ENCODE assay signal across 11 cellular contexts in the genomic region with DNA sequence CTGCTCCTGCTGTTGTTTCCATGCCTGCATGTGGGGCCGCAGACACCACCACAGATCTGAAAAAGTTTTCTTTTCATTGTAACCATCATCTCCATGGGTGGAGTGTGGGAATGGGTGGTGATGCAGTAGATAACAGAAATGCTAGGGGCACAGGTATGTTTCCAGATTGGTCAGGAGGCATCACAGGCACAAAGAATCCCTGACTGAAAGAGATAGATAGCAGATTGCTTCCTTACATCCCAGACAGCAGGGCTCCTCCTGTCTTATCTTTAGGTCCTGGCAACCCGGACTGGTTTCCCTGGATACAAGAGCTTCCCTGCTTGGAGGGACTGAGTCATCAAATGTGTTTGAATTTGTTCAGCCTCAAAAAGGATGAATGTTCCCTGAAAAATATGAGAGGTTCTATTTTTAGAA.
A peak's percentile ranks its signal among the peaks of the same experiment; 100 is the strongest.
DNase-seq lines count a peak whose midpoint lies in the region; ATAC-seq, FAIRE-seq and TF ChIP-seq lines count a peak whose summit lies in the region.
"Had no signal": no experiment of that assay in that cellular context is flagged by ENCODE, and none has a peak within 500 bp of the region (broad histone marks: within the 10 kb centered on the region; RNA-seq: fewer than 3 reads in every experiment).

No MANE protein-coding gene starts in this region.

- H3K9me3 Mint-ChIP-seq in CD4-positive, alpha-beta memory T cell = peaks cover 0 to 11% (median 4%) of the 10 kb centered on the region in 8 donors

- no peak overlapping the region for H3K4me3 ChIP-seq in GM23248
- H3K4me3 ChIP-seq in endothelial cell of umbilical vein (replicated peaks in 1 of 3; ENCODE audit: insufficient read depth in 1 of 3, low read depth in 1 of 3, low read length in 3 of 3) = no peak overlapping the region
- no peak overlapping the region for H3K4me3 ChIP-seq in neuronal stem cell (ENCODE audit: low read length in 2 of 2)
- H3K4me3 ChIP-seq in CD4-positive, alpha-beta memory T cell (ENCODE audit: low read length in 2 of 2) = no peak overlapping the region

- no peak for TF ChIP-seq POLR2A in endothelial cell of umbilical vein (IDR thresholded peaks at IDR 0.05; ENCODE audit: low read depth, low read length)

- no peak overlapping the region for H3K23ac ChIP-seq in neuronal stem cell (ENCODE audit: low read depth, low read length, poor library complexity)

- no peaks in the 10 kb centered on the region for H3K27me3 ChIP-seq in GM23248 (replicated peaks; ENCODE audit: insufficient read depth)
- no peaks in the 10 kb centered on the region for H3K27me3 ChIP-seq in endothelial cell of umbilical vein (ENCODE audit: control insufficient read depth in 2 of 2, insufficient read depth in 2 of 2, low read length in 2 of 2)
- H3K27me3 ChIP-seq in neuronal stem cell (ENCODE audit: control insufficient read depth in 3 of 3, insufficient read depth in 3 of 3, low read depth in 1 of 3, low read length in 3 of 3) = no peaks in the 10 kb centered on the region
- no peaks in the 10 kb centered on the region for H3K27me3 ChIP-seq in CD4-positive, alpha-beta memory T cell (ENCODE audit: insufficient read depth, low read length)

- H3K9me2 ChIP-seq in GM23248 (ENCODE audit: insufficient read depth) = no peaks in the 10 kb centered on the region

- no peak overlapping the region for H3K18ac ChIP-seq in neuronal stem cell (ENCODE audit: low read length)

- POLR2A ChIA-PET in endothelial cell of umbilical vein (lab: Charles Lee) = no interaction called here
- POLR2A ChIA-PET in CD4-positive, alpha-beta memory T cell (lab: Charles Lee; ENCODE audit: partially characterized antibody) = no interaction called here

- no peaks in the 10 kb centered on the region for H3K79me1 ChIP-seq in neuronal stem cell (ENCODE audit: low read depth, low read length)

- no peak overlapping the region for H3K4me3 Mint-ChIP-seq in CD4-positive, alpha-beta memory T cell
- H3K4me3 Mint-ChIP-seq: activated T-cell treated with anti-CD3 and anti-CD28 coated beads, Interleukin-2, amount 50 U/mL, for 72 hours had no signal

- no peak for TF ChIP-seq CTCF in endothelial cell of umbilical vein (IDR thresholded peaks at IDR 0.05; ENCODE audit: extremely low read depth in 1 of 2, insufficient read depth in 1 of 2, low read depth in 1 of 2, low read length in 2 of 2)

- no peak overlapping the region for H3K14ac ChIP-seq in neuronal stem cell (ENCODE audit: low read length)

- intact Hi-C loops in endothelial cell of umbilical vein (cut with micrococcal nuclease) = no loop called here
- intact Hi-C loops in CD4-positive, alpha-beta memory T cell (cut with micrococcal nuclease) = no loop called here

- no peak overlapping the region for H2BK120ac ChIP-seq in neuronal stem cell (ENCODE audit: low read depth, low read length)

- CTCF ChIA-PET in endothelial cell of umbilical vein (lab: Charles Lee) = no interaction called here
- CTCF ChIA-PET in CD4-positive, alpha-beta memory T cell (lab: Charles Lee; ENCODE audit: partially characterized antibody) = no interaction called here

- no peaks in the 10 kb centered on the region for H3F3A ChIP-seq in GM23248 (ENCODE audit: insufficient read depth)

- H3K27me3 Mint-ChIP-seq in CD4-positive, alpha-beta memory T cell = no peaks in the 10 kb centered on the region

- DNase-seq in GM23248 (peak; percentile 8), NCI-H748 treated with DMSO at 0.1 percent for 48 hours (lab: John Stamatoyannopoulos, UW) (peak; percentile 20), endothelial cell of umbilical vein (ENCODE audit: low read depth, low spot score) (peak; percentile 32), neuronal stem cell (ENCODE audit: low spot score) (no peak), GM19239 (ENCODE audit: insufficient read length, low spot score) (no peak)
- no peak for DNase-seq in CD4-positive, alpha-beta memory T cell
- DNase-seq: activated T-cell treated with anti-CD3 and anti-CD28 coated beads, Interleukin-2, amount 50 U/mL, for 72 hours; NK-92 treated with Interleukin-12 subunit alpha and Interleukin-12 subunit beta, amount 100 ng/mL, for 24 hours had no signal

- H3K27ac ChIP-seq in GM23248 = no peak overlapping the region
- H3K27ac ChIP-seq in endothelial cell of umbilical vein (ENCODE audit: insufficient read depth, low read depth, low read length) = no peak overlapping the region
- no peak overlapping the region for H3K27ac ChIP-seq in neuronal stem cell (replicated peaks; ENCODE audit: low read length)
- H3K27ac ChIP-seq in CD4-positive, alpha-beta memory T cell (ENCODE audit: low read depth, low read length) = no peak overlapping the region
- H3K27ac ChIP-seq: KMS-11 had no signal

- WGBS in GM23248 (ENCODE audit: low coverage in 1 of 2, low lambda C conversion rate in 2 of 2, missing lambda C conversion rate in 2 of 2), 2 experiments = 20 to 21% methylated on average over 2 of the region's 2 CpGs
- WGBS in neuronal stem cell (ENCODE audit: extremely low coverage in 2 of 2, insufficient read length in 2 of 2, insufficient replicate concordance in 1 of 2), 2 donors = no CpG with 5 or more reads among the region's 2 CpGs

- H4K20me1 ChIP-seq in GM23248 (ENCODE audit: insufficient read depth) = no peaks in the 10 kb centered on the region
- H4K20me1 ChIP-seq in endothelial cell of umbilical vein (replicated peaks; ENCODE audit: control insufficient read depth, extremely low read depth, insufficient read depth, low read length) = no peaks in the 10 kb centered on the region

- H2BK12ac ChIP-seq in neuronal stem cell (ENCODE audit: low read length) = no peak overlapping the region

- H2BK5ac ChIP-seq in neuronal stem cell (ENCODE audit: low read length) = no peak overlapping the region

- in situ Hi-C loops in GM23248 (cut with MboI) = no loop called here

- H2BK15ac ChIP-seq in neuronal stem cell (ENCODE audit: low read length) = no peak overlapping the region

- FAIRE-seq in endothelial cell of umbilical vein (lab: Jason Lieb, UNC) (no peak), GM19239 (lab: Jason Lieb, UNC) (no peak)

- H3K9ac ChIP-seq in GM23248 (no peak overlapping the region), endothelial cell of umbilical vein (replicated peaks; ENCODE audit: extremely low read depth, insufficient read depth, low read length) (no peak overlapping the region), neuronal stem cell (ENCODE audit: low read depth, low read length, poor library complexity) (no peak overlapping the region)
- H3K9ac ChIP-seq: KMS-11 had no signal

- no peak overlapping the region for H4K91ac ChIP-seq in neuronal stem cell (ENCODE audit: low read depth, low read length, poor library complexity)

- H3K9me3 ChIP-seq in GM23248 (ENCODE audit: low read depth) = no peaks in the 10 kb centered on the region
- no peaks in the 10 kb centered on the region for H3K9me3 ChIP-seq in endothelial cell of umbilical vein (replicated peaks; ENCODE audit: control insufficient read depth, insufficient read depth, low read length)
- no peaks in the 10 kb centered on the region for H3K9me3 ChIP-seq in neuronal stem cell (replicated peaks in 1 of 2; ENCODE audit: control insufficient read depth in 2 of 2, insufficient read depth in 1 of 2, low read depth in 1 of 2, low read length in 2 of 2)
- H3K9me3 ChIP-seq in CD4-positive, alpha-beta memory T cell (ENCODE audit: control insufficient read depth in 1 of 2, low read length in 2 of 2) = no peaks in the 10 kb centered on the region

- no peak overlapping the region for H2AK5ac ChIP-seq in neuronal stem cell (ENCODE audit: low read depth, low read length)

- H3K79me2 ChIP-seq in GM23248 (ENCODE audit: insufficient read depth) (no peaks in the 10 kb centered on the region), endothelial cell of umbilical vein (ENCODE audit: control insufficient read depth, insufficient read depth, low read length) (no peaks in the 10 kb centered on the region)

- no peak for ATAC-seq in GM18861 (IDR thresholded peaks at IDR 0.05; ENCODE audit: unreplicated experiment)
- ATAC-seq in HG03196 (IDR thresholded peaks at IDR 0.05; ENCODE audit: unreplicated experiment) = no peak
- ATAC-seq: activated T-cell treated with anti-CD3 and anti-CD28 coated beads, Interleukin-2, amount 50 U/mL, for 72 hours had no signal

- H3K4me1 ChIP-seq in GM23248 (ENCODE audit: insufficient read depth) (no peaks in the 10 kb centered on the region), endothelial cell of umbilical vein (ENCODE audit: control insufficient read depth, extremely low read depth, insufficient read depth, low read length) (no peaks in the 10 kb centered on the region), neuronal stem cell (ENCODE audit: control insufficient read depth in 2 of 2, insufficient read depth in 1 of 2, low read depth in 1 of 2, low read length in 2 of 2) (peaks cover 1 to 7% of the 10 kb centered on the region in 2 donors)
- no peaks in the 10 kb centered on the region for H3K4me1 ChIP-seq in CD4-positive, alpha-beta memory T cell (ENCODE audit: insufficient read depth, low read length)

- BruUV-seq in endothelial cell of umbilical vein (replicated peaks; lab: Mats Ljungman, UMichigan) = no TSS peak

- dilution Hi-C loops in endothelial cell of umbilical vein (cut with MboI; ENCODE audit: extremely low pct_ligation_motif_present, low sequenced_read_pairs) = no loop called here

- H3K4ac ChIP-seq in neuronal stem cell (ENCODE audit: low read length) = no peak overlapping the region

- no peaks in the 10 kb centered on the region for H3K4me1 Mint-ChIP-seq in CD4-positive, alpha-beta memory T cell

- H2AFZ ChIP-seq in GM23248 (no peak overlapping the region), endothelial cell of umbilical vein (ENCODE audit: low read depth, low read length) (peak overlapping the region; percentile 21), neuronal stem cell (ENCODE audit: low read length) (peak overlapping the region; percentile 49)

- H3K4me2 ChIP-seq in GM23248 (ENCODE audit: unreplicated experiment) = no peak overlapping the region
- H3K4me2 ChIP-seq in endothelial cell of umbilical vein (ENCODE audit: insufficient read depth, low read length) = no peak overlapping the region
- H3K4me2 ChIP-seq in neuronal stem cell (ENCODE audit: insufficient read depth, low read length, poor library complexity, severe bottlenecking) = no peak overlapping the region
- H3K4me2 ChIP-seq: KMS-11 had no signal

- H3K9me1 ChIP-seq in endothelial cell of umbilical vein (replicated peaks; ENCODE audit: control insufficient read depth, extremely low read depth, insufficient read depth, low read length) = no peaks in the 10 kb centered on the region

- no peaks in the 10 kb centered on the region for H3K36me3 Mint-ChIP-seq in CD4-positive, alpha-beta memory T cell

- H4K8ac ChIP-seq in neuronal stem cell (ENCODE audit: low read depth, low read length) = no peak overlapping the region

- H3K36me3 ChIP-seq in GM23248 (ENCODE audit: low read depth) (no peaks in the 10 kb centered on the region), endothelial cell of umbilical vein (ENCODE audit: control insufficient read depth in 2 of 2, extremely low read depth in 1 of 2, insufficient read depth in 2 of 2, low read length in 2 of 2) (no peaks in the 10 kb centered on the region), neuronal stem cell (replicated peaks in 1 of 2; ENCODE audit: control insufficient read depth in 2 of 2, insufficient read depth in 2 of 2, low read length in 2 of 2) (no peaks in the 10 kb centered on the region)
- no peaks in the 10 kb centered on the region for H3K36me3 ChIP-seq in CD4-positive, alpha-beta memory T cell (ENCODE audit: insufficient read depth, low read length)

- H3K27ac Mint-ChIP-seq in CD4-positive, alpha-beta memory T cell = no peak overlapping the region
- H3K27ac Mint-ChIP-seq: activated T-cell treated with anti-CD3 and anti-CD28 coated beads, Interleukin-2, amount 50 U/mL, for 72 hours had no signal

Comparison
In these comparisons a context has a peak if more than half of its experiments do, and no peak if none do; other contexts are left out.
1. DNase-seq: peak in GM23248 (single experiment), NCI-H748 treated with DMSO at 0.1 percent for 48 hours (single experiment) and endothelial cell of umbilical vein (single experiment); none in neuronal stem cell (single experiment), GM19239 (single experiment) and CD4-positive, alpha-beta memory T cell (0 of 5).